Comparison of ENCODE assay signal across 15 cellular contexts in the genomic region with DNA sequence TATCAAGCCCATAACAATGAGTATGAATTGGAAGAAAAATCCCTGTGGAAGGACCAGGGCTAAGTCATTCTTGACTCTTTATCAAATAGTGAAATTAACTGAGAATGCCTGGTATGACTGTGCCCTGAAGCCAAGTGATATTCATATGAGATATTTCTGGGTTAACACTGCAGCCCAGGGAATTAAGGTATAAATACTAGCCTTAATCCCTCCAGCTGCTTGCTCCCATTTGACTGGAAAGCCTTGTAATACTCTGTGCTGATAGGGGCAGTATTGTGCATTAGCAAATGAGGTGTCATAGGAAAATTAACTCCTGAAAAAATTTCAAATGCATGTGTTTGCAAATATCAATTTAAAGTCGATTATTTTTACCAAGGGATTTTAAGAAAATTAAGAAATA.
"Had no signal": no experiment of that assay in that cellular context is flagged by ENCODE, and none has a peak within 500 bp of the region (broad histone marks: within the 10 kb centered on the region; RNA-seq: fewer than 3 reads in every experiment).

No MANE protein-coding gene starts in this region.

- H3K4me3 ChIP-seq: left ventricle myocardium inferior, lower lobe of right lung, right atrium auricular region, sigmoid colon had no signal

- H3K36me3 ChIP-seq: left ventricle myocardium inferior, lower lobe of right lung, neutrophil, right atrium auricular region, sigmoid colon had no signal

- H3K27me3 ChIP-seq: neutrophil, right atrium auricular region, sigmoid colon had no signal

- H3K9me3 ChIP-seq: left ventricle myocardium inferior, lower lobe of right lung, neutrophil, right atrium auricular region, sigmoid colon had no signal

- H3K4me1 ChIP-seq: left ventricle myocardium inferior, lower lobe of right lung, right atrium auricular region had no signal

- H3K27ac ChIP-seq: left ventricle myocardium inferior, lower lobe of right lung, neutrophil, right atrium auricular region had no signal

- DNase-seq: effector memory CD4-positive, alpha-beta T cell; foreskin fibroblast; kidney; left cardiac atrium; left ventricle myocardium inferior; lower lobe of right lung; mesenchymal stem cell; naive thymus-derived CD8-positive, alpha-beta T cell; sigmoid colon; small intestine; stimulated activated CD4-positive, alpha-beta T cell treated with anti-CD3 and anti-CD28 coated beads, Interleukin-2, amount 100 ng/mL, for 48 hours; stimulated activated naive CD4-positive, alpha-beta T cell treated with Interleukin-2 at 50 U/mL for 16 hours had no signal

- ATAC-seq: esophagus mucosa; left cardiac atrium; lower lobe of right lung; naive thymus-derived CD8-positive, alpha-beta T cell had no signal
